ENCODE assay signal across 1 cellular context in genomic region chr2:106116248-106116647, GRCh38.
TF ChIP-seq lines count a peak whose summit lies in the region.

No MANE protein-coding gene starts in this region.

TF ChIP-seq in SK-N-SH, 30 proteins besides CTCF, POLR2A, EP300 and RAD21 (continued from another document):
- TF ChIP-seq PBX3 (IDR thresholded peaks at IDR 0.05), result no peak
- TF ChIP-seq FOXJ3 (CRISPR knock-in tag; IDR thresholded peaks at IDR 0.05), result no peak
- TF ChIP-seq RFX5 (IDR thresholded peaks at IDR 0.05; ENCODE audit: low read length), result no peak
- TF ChIP-seq SMC3 (IDR thresholded peaks at IDR 0.05; ENCODE audit: low read depth, low read length), result no peak
- no peak for TF ChIP-seq IRF3 (IDR thresholded peaks at IDR 0.05; ENCODE audit: low read depth, low read length)
- TF ChIP-seq POLR2AphosphoS5 (IDR thresholded peaks at IDR 0.05; ENCODE audit: low read depth, low read length), result no peak
- TF ChIP-seq MXI1 (IDR thresholded peaks at IDR 0.05; ENCODE audit: low read depth, low read length), result no peak
